9 cellular contexts compared by ENCODE assay signal in the genomic region with DNA sequence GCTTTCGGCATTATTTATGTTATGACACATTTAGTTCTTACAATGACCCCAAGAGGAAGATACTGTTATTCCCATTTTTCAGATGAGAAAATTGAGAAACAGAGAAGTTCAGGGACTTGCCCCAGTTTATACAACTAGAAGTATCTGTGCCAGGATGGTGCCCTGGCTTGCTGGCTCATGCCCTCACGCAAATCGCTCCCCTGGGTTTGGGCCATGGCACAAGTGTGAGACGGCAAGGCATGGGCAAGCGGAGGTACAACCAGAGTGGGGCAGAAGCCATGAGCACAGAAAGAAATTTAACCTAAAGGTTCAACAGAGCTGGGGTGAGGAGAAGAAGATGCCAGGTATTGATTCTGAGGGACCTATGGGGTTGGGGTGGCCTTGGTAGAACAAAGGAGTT.
"Had no signal": no experiment of that assay in that cellular context is flagged by ENCODE, and none has a peak within 500 bp of the region (broad histone marks: within the 10 kb centered on the region; RNA-seq: fewer than 3 reads in every experiment).

No MANE protein-coding gene starts in this region.

- FAIRE-seq: H54 had no signal

- H2AFZ ChIP-seq: GM23248, GM23338 had no signal

- H3K4me1 ChIP-seq: HAP-1 had no signal

- H3K4me3 ChIP-seq: GM23248, GM23338, HAP-1 had no signal

- H3K9me3 ChIP-seq: HAP-1 had no signal

- H3K9ac ChIP-seq: GM23248 had no signal

- H3K4me2 ChIP-seq: GM23338 had no signal

- H3K36me3 ChIP-seq: HAP-1 had no signal

- H3K27ac ChIP-seq: GM23248 had no signal

- DNase-seq: GM23248, GOT3, H7, H9, HCEC 1CT, HFFc6 had no signal
